In genomic region chr2:62313433-62314227, GRCh38 we compare ENCODE assay signal across 1 cellular context.
A peak's percentile ranks its signal among the peaks of the same experiment; 100 is the strongest.
TF ChIP-seq lines count a peak whose summit lies in the region.

No MANE protein-coding gene starts in this region.

TF ChIP-seq in GM12878, 131 proteins besides CTCF, POLR2A, EP300 and RAD21 (continued from another document):
- TF ChIP-seq USF2 (IDR thresholded peaks at IDR 0.05; ENCODE audit: borderline replicate concordance, low read depth, low read length): no peak
- peak; percentile 94 for TF ChIP-seq EED (IDR thresholded peaks at IDR 0.05; ENCODE audit: low read depth)
- peak; percentile 62; the same call in 1 of the 2 replicates for TF ChIP-seq TARDBP (IDR thresholded peaks at IDR 0.05; ENCODE audit: borderline replicate concordance)
- peak; percentile 72; the same call in 1 of the 2 replicates for TF ChIP-seq MLLT1 (IDR thresholded peaks at IDR 0.05)
- TF ChIP-seq TCF7 (IDR thresholded peaks at IDR 0.05; ENCODE audit: borderline replicate concordance): no peak
- TF ChIP-seq SRF (IDR thresholded peaks at IDR 0.05; ENCODE audit: low read depth in 2 of 2, low read length in 2 of 2): no peak
- TF ChIP-seq, protein P1, sequence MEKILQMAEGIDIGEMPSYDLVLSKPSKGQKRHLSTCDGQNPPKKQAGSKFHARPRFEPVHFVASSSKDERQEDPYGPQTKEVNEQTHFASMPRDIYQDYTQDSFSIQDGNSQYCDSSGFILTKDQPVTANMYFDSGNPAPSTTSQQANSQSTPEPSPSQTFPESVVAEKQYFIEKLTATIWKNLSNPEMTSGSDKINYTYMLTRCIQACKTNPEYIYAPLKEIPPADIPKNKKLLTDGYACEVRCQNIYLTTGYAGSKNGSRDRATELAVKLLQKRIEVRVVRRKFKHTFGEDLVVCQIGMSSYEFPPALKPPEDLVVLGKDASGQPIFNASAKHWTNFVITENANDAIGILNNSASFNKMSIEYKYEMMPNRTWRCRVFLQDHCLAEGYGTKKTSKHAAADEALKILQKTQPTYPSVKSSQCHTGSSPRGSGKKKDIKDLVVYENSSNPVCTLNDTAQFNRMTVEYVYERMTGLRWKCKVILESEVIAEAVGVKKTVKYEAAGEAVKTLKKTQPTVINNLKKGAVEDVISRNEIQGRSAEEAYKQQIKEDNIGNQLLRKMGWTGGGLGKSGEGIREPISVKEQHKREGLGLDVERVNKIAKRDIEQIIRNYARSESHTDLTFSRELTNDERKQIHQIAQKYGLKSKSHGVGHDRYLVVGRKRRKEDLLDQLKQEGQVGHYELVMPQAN (conservative IDR thresholded peaks at IDR 0.05): no peak
- no peak for TF ChIP-seq BACH1 (IDR thresholded peaks at IDR 0.05; ENCODE audit: borderline replicate concordance)
- TF ChIP-seq RCOR1 (conservative IDR thresholded peaks at IDR 0.05; ENCODE audit: low read depth, low read length): no peak
- no peak for TF ChIP-seq HSF1 (IDR thresholded peaks at IDR 0.05; ENCODE audit: low read depth, low read length)
- TF ChIP-seq, protein P2, sequence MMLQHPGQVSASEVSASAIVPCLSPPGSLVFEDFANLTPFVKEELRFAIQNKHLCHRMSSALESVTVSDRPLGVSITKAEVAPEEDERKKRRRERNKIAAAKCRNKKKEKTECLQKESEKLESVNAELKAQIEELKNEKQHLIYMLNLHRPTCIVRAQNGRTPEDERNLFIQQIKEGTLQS (IDR thresholded peaks at IDR 0.05; ENCODE audit: borderline replicate concordance, extremely low read depth, low read depth, low read length): no peak
- TF ChIP-seq STAT1 (conservative IDR thresholded peaks at IDR 0.05): no peak
- no peak for TF ChIP-seq BRCA1 (IDR thresholded peaks at IDR 0.05; ENCODE audit: low read depth, low read length)
- peak; percentile 98 for TF ChIP-seq CBFB (IDR thresholded peaks at IDR 0.05; ENCODE audit: low read depth)
- TF ChIP-seq NFIC (IDR thresholded peaks at IDR 0.05; ENCODE audit: low read depth, low read length): peak; percentile 96
- TF ChIP-seq RAD51 (IDR thresholded peaks at IDR 0.05): no peak
- TF ChIP-seq ETV6 (conservative IDR thresholded peaks at IDR 0.05 in 1 of 2, IDR thresholded peaks at IDR 0.05 in 1 of 2; ENCODE audit: borderline replicate concordance in 1 of 2, low read depth in 1 of 2): peak in 1 of 2 experiments; percentile 92; a peak in 2 of 4 replicates
- no peak for TF ChIP-seq NRF1 (conservative IDR thresholded peaks at IDR 0.05; ENCODE audit: low read depth, low read length)
- TF ChIP-seq RBBP5 (conservative IDR thresholded peaks at IDR 0.05): no peak
- TF ChIP-seq, protein P3, sequence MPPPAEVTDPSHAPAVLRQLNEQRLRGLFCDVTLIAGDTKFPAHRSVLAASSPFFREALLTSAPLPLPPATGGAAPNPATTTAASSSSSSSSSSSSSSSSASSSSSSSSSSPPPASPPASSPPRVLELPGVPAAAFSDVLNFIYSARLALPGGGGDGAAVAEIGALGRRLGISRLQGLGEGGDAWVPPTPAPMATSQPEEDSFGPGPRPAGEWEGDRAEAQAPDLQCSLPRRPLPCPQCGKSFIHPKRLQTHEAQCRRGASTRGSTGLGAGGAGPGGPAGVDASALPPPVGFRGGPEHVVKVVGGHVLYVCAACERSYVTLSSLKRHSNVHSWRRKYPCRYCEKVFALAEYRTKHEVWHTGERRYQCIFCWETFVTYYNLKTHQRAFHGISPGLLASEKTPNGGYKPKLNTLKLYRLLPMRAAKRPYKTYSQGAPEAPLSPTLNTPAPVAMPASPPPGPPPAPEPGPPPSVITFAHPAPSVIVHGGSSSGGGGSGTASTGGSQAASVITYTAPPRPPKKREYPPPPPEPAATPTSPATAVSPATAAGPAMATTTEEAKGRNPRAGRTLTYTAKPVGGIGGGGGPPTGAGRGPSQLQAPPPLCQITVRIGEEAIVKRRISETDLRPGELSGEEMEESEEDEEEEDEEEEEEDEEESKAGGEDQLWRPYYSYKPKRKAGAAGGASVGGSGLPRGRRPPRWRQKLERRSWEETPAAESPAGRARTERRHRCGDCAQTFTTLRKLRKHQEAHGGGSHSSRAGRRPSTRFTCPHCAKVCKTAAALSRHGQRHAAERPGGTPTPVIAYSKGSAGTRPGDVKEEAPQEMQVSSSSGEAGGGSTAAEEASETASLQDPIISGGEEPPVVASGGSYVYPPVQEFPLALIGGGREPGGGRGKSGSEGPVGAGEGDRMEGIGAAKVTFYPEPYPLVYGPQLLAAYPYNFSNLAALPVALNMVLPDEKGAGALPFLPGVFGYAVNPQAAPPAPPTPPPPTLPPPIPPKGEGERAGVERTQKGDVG (CRISPR knock-in tag; IDR thresholded peaks at IDR 0.05): no peak
- TF ChIP-seq MTA2 (IDR thresholded peaks at IDR 0.05; ENCODE audit: low read depth): peak; percentile 82; the same call in 1 of the 2 replicates
- TF ChIP-seq ZZZ3 (IDR thresholded peaks at IDR 0.05; ENCODE audit: control insufficient read depth, insufficient read length, low read depth): no peak
- TF ChIP-seq YY1 (IDR thresholded peaks at IDR 0.05; ENCODE audit: low read depth, low read length): no peak
- peak in 1 of 2 experiments; percentile 77; a peak in 1 of 4 replicates for TF ChIP-seq CEBPB (IDR thresholded peaks at IDR 0.05; ENCODE audit: borderline replicate concordance in 1 of 2, low read depth in 2 of 2, low read length in 2 of 2)
- TF ChIP-seq BCL3 (IDR thresholded peaks at IDR 0.05; ENCODE audit: borderline replicate concordance, insufficient read depth, low read depth, low read length, poor library complexity, severe bottlenecking): peak; percentile 88
- TF ChIP-seq ESRRA (IDR thresholded peaks at IDR 0.05; ENCODE audit: low read length): no peak
- no peak for TF ChIP-seq CHD2 (IDR thresholded peaks at IDR 0.05; ENCODE audit: borderline replicate concordance, low read depth, low read length)
- TF ChIP-seq NR2F1 (conservative IDR thresholded peaks at IDR 0.05): 0 out of 2 replicates have a peak, but pooled peaks have one; percentile 18
- TF ChIP-seq ZBTB11 (CRISPR knock-in tag; IDR thresholded peaks at IDR 0.05): no peak
- no peak for TF ChIP-seq NFYA (IDR thresholded peaks at IDR 0.05; ENCODE audit: borderline replicate concordance, low read depth, low read length)
- TF ChIP-seq, protein P4, sequence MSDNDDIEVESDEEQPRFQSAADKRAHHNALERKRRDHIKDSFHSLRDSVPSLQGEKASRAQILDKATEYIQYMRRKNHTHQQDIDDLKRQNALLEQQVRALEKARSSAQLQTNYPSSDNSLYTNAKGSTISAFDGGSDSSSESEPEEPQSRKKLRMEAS (IDR thresholded peaks at IDR 0.05; ENCODE audit: low read depth, low read length): no peak
- peak; percentile 79; the same call in 1 of the 2 replicates for TF ChIP-seq DPF2 (IDR thresholded peaks at IDR 0.05)
- TF ChIP-seq KAT2A (conservative IDR thresholded peaks at IDR 0.05; ENCODE audit: control insufficient read depth, low read depth, low read length): no peak
- TF ChIP-seq PBX3 (IDR thresholded peaks at IDR 0.05; ENCODE audit: insufficient replicate concordance, low read depth, low read length): no peak
- TF ChIP-seq MXI1 (IDR thresholded peaks at IDR 0.05; ENCODE audit: low read depth, low read length): no peak
- no peak for TF ChIP-seq SREBF1 (IDR thresholded peaks at IDR 0.05; ENCODE audit: low read length)
- TF ChIP-seq SMC3 (IDR thresholded peaks at IDR 0.05; ENCODE audit: borderline replicate concordance, low read length): peak; percentile 9; the same call in 1 of the 2 replicates
- TF ChIP-seq RELB (IDR thresholded peaks at IDR 0.05; ENCODE audit: low read depth): peak; percentile 80; the same call in 1 of the 2 replicates
- peak; percentile 59; the same call in 1 of the 2 replicates for TF ChIP-seq GABPA (IDR thresholded peaks at IDR 0.05; ENCODE audit: low read depth)
- peak; percentile 92 to 93 for TF ChIP-seq IKZF2 (IDR thresholded peaks at IDR 0.05)
- 0 out of 2 replicates have a peak, but pooled peaks have one; percentile 52 for TF ChIP-seq SMAD5 (IDR thresholded peaks at IDR 0.05; ENCODE audit: low read depth)
- no peak for TF ChIP-seq E2F4 (IDR thresholded peaks at IDR 0.05; ENCODE audit: low read depth, low read length)
